ENCODE assay signal across 8 cellular contexts in the genomic region with DNA sequence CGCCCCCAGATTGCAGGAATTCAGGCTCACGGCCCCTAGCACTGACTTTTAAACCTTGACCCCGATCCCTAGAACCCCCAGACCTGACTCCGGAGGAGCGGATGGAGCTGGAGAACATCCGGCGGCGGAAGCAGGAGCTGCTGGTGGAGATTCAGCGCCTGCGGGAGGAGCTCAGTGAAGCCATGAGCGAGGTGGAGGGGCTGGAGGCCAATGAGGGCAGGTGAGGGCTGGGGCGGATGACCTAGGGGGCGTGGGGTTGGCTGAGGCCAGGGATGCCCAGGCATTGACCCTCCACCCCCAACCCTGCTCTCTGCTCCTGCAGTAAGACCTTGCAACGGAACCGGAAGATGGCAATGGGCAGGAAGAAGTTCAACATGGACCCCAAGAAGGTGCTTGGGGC. TPM values are rescaled to one million over a fixed set of nuclear protein-coding genes. Genes with fewer than 3 reads are reported as not detected.
DNase-seq lines count a peak whose midpoint lies in the region; ATAC-seq and TF ChIP-seq lines count a peak whose summit lies in the region.

No MANE protein-coding gene starts in this region.

- no peak overlapping the region for H3K27ac Mint-ChIP-seq in activated CD4-positive, alpha-beta T cell treated with anti-CD3 and anti-CD28 coated beads for 36 hours
- no peak overlapping the region for H3K27ac Mint-ChIP-seq in activated naive CD8-positive, alpha-beta T cell treated with anti-CD3 and anti-CD28 coated beads, Interleukin-2, amount 50 U/mL, for 24 hours

- POLR2A ChIA-PET in activated CD4-positive, alpha-beta T cell treated with anti-CD3 and anti-CD28 coated beads for 36 hours (lab: Charles Lee), result interaction anchor here (0.6 to 0.8 kb wide), 2 partner anchors 107 to 914 kb away, joined by 3 to 4 read pairs; a partner anchor contains a TSS

- H3K27ac ChIP-seq in testis, result peak overlapping the region; percentile 96 to 97

- no peak for TF ChIP-seq CTCF in kidney epithelial cell (IDR thresholded peaks at IDR 0.05; ENCODE audit: insufficient read depth, low read length, poor library complexity, severe bottlenecking)
- TF ChIP-seq CTCF in testis (IDR thresholded peaks at IDR 0.05), result no peak

- H3K9me3 ChIP-seq in testis, result no peaks in the 10 kb centered on the region

- H3K27me3 ChIP-seq in kidney epithelial cell (ENCODE audit: control insufficient read depth, insufficient read depth, low read length) (no peaks in the 10 kb centered on the region), testis (no peaks in the 10 kb centered on the region)

- peaks cover 10% of the 10 kb centered on the region for H3K4me1 ChIP-seq in testis

- intact Hi-C loops in activated CD4-positive, alpha-beta T cell treated with anti-CD3 and anti-CD28 coated beads for 36 hours (cut with DNase I, micrococcal nuclease), result no loop called here
- intact Hi-C loops in testis (cut with DNase I; ENCODE audit: low total_unique reads), result no loop called here

- CTCF ChIA-PET in activated CD4-positive, alpha-beta T cell treated with anti-CD3 and anti-CD28 coated beads for 36 hours (lab: Charles Lee), result interaction anchor here (0.5 to 1.8 kb wide), 7 partner anchors 19 to 1205 kb away, joined by 3 to 9 read pairs (median 3); no protein-coding TSS in a partner anchor

- peaks cover 21% of the 10 kb centered on the region for H3K4me1 Mint-ChIP-seq in activated CD4-positive, alpha-beta T cell treated with anti-CD3 and anti-CD28 coated beads for 36 hours
- H3K4me1 Mint-ChIP-seq in activated naive CD8-positive, alpha-beta T cell treated with anti-CD3 and anti-CD28 coated beads, Interleukin-2, amount 50 U/mL, for 24 hours, result peaks cover 13% of the 10 kb centered on the region

- H3K9me3 Mint-ChIP-seq in activated CD4-positive, alpha-beta T cell treated with anti-CD3 and anti-CD28 coated beads for 36 hours (ENCODE audit: low read depth), result no peaks in the 10 kb centered on the region
- no peaks in the 10 kb centered on the region for H3K9me3 Mint-ChIP-seq in activated naive CD8-positive, alpha-beta T cell treated with anti-CD3 and anti-CD28 coated beads, Interleukin-2, amount 50 U/mL, for 24 hours

- H3K36me3 ChIP-seq in kidney epithelial cell (ENCODE audit: control insufficient read depth, insufficient read depth, low read length) (peaks cover 5% of the 10 kb centered on the region), testis (ENCODE audit: low read depth, missing control alignments) (no peaks in the 10 kb centered on the region)

- H3K36me3 Mint-ChIP-seq in activated CD4-positive, alpha-beta T cell treated with anti-CD3 and anti-CD28 coated beads for 36 hours (ENCODE audit: low read depth), result peaks cover 11% of the 10 kb centered on the region
- peaks cover 7% of the 10 kb centered on the region for H3K36me3 Mint-ChIP-seq in activated naive CD8-positive, alpha-beta T cell treated with anti-CD3 and anti-CD28 coated beads, Interleukin-2, amount 50 U/mL, for 24 hours (ENCODE audit: low read depth)

- ATAC-seq in activated CD4-positive, alpha-beta T cell treated with anti-CD3 and anti-CD28 coated beads for 36 hours, result no peak
- ATAC-seq in activated naive CD8-positive, alpha-beta T cell treated with anti-CD3 and anti-CD28 coated beads, Interleukin-2, amount 50 U/mL, for 24 hours, result no peak

- DNase-seq in activated CD4-positive, alpha-beta T cell treated with anti-CD3 and anti-CD28 coated beads for 36 hours, result no peak
- no peak for DNase-seq in activated CD4-positive, alpha-beta T cell treated with anti-CD3 and anti-CD28 coated beads, Interleukin-2, amount 50 U/mL, for 48 hours
- no peak for DNase-seq in activated naive CD8-positive, alpha-beta T cell treated with anti-CD3 and anti-CD28 coated beads, Interleukin-2, amount 50 U/mL, for 24 hours
- DNase-seq in kidney epithelial cell (ENCODE audit: low read depth), result no peak
- DNase-seq in testis, result no peak
- no peak for DNase-seq in amygdala (lab: John Stamatoyannopoulos, UW)
- DNase-seq in NCI-H2081 (lab: John Stamatoyannopoulos, UW), result no peak
- DNase-seq in erythroblast (lab: John Stamatoyannopoulos, UW), result no peak

- peak overlapping the region; percentile 86 for H3K4me3 Mint-ChIP-seq in activated CD4-positive, alpha-beta T cell treated with anti-CD3 and anti-CD28 coated beads for 36 hours
- H3K4me3 Mint-ChIP-seq in activated naive CD8-positive, alpha-beta T cell treated with anti-CD3 and anti-CD28 coated beads, Interleukin-2, amount 50 U/mL, for 24 hours, result peak overlapping the region; percentile 86

- TF ChIP-seq POLR2A in testis (IDR thresholded peaks at IDR 0.05) (no peak), erythroblast (IDR thresholded peaks at IDR 0.05; ENCODE audit: low read length) (no peak)

- 42 to 43% methylated on average over 10 to 15 of the region's 15 CpGs for WGBS in testis, 2 donors

- H3K4me3 ChIP-seq in kidney epithelial cell (ENCODE audit: low read depth, low read length), result peak overlapping the region; percentile 93
- peak overlapping the region; percentile 82 to 86 for H3K4me3 ChIP-seq in testis

- no peaks in the 10 kb centered on the region for H3K27me3 Mint-ChIP-seq in activated CD4-positive, alpha-beta T cell treated with anti-CD3 and anti-CD28 coated beads for 36 hours
- no peaks in the 10 kb centered on the region for H3K27me3 Mint-ChIP-seq in activated naive CD8-positive, alpha-beta T cell treated with anti-CD3 and anti-CD28 coated beads, Interleukin-2, amount 50 U/mL, for 24 hours

RNA-seq across cellular contexts. Expression of a gene that starts 1.1 kb away (rescaled TPM):
- 10 to 100 TPM; 22.5 to 24.2 TPM for total RNA-seq in activated CD4-positive, alpha-beta T cell treated with anti-CD3 and anti-CD28 coated beads for 36 hours
- total RNA-seq in kidney epithelial cell, result 73.0 and 77.3 TPM in 2 replicates
- total RNA-seq in testis, result 100 to 1,000 TPM in 1 of 2 donors, 10 to 100 TPM in 1; 92.7 to 123 TPM
- polyA plus RNA-seq in testis (ENCODE audit: insufficient read depth, low read depth, low replicate concordance), result 132 TPM

RNA-seq across cellular contexts. Expression of a gene that starts 14.9 kb away (rescaled TPM):
- total RNA-seq in activated CD4-positive, alpha-beta T cell treated with anti-CD3 and anti-CD28 coated beads for 36 hours, result 1 to 10 TPM in 1 of 2 experiments, under 1 TPM in 1; 0.86 to 1.1 TPM
- 0.54 and 2.1 TPM in 2 replicates for total RNA-seq in kidney epithelial cell
- 1 to 10 TPM; 1.6 to 2.2 TPM for total RNA-seq in testis
- 0.66 TPM for polyA plus RNA-seq in testis (ENCODE audit: insufficient read depth, low read depth, low replicate concordance)

RNA-seq across cellular contexts. Expression of a gene that starts 24.5 kb away (rescaled TPM):
- total RNA-seq in activated CD4-positive, alpha-beta T cell treated with anti-CD3 and anti-CD28 coated beads for 36 hours, result 10 to 100 TPM; 43.4 to 51.3 TPM
- total RNA-seq in kidney epithelial cell, result 44.6 and 47.1 TPM in 2 replicates
- total RNA-seq in testis, result 10 to 100 TPM; 32.8 to 35.2 TPM
- 17.8 TPM for polyA plus RNA-seq in testis (ENCODE audit: insufficient read depth, low read depth, low replicate concordance)

RNA-seq across cellular contexts. Expression of a gene that starts 41.4 kb away (rescaled TPM):
- 1 to 10 TPM; 3.9 to 4.5 TPM for total RNA-seq in activated CD4-positive, alpha-beta T cell treated with anti-CD3 and anti-CD28 coated beads for 36 hours
- total RNA-seq in kidney epithelial cell (2.3 and 2.9 TPM in 2 replicates), testis (1 to 10 TPM in 1 of 2 donors, under 1 TPM in 1; 0.62 to 1.7 TPM)
- 0.96 TPM for polyA plus RNA-seq in testis (ENCODE audit: insufficient read depth, low read depth, low replicate concordance)
